In genomic region chr1:232598837-232599177, GRCh38 we compare ENCODE assay signal across 10 cellular contexts.
"Had no signal": no experiment of that assay in that cellular context is flagged by ENCODE, and none has a peak within 500 bp of the region (broad histone marks: within the 10 kb centered on the region; RNA-seq: fewer than 3 reads in every experiment).

No MANE protein-coding gene starts in this region.

- H3K36me3 Mint-ChIP-seq: WTC11 had no signal

- H3K4me3 Mint-ChIP-seq: nephron progenitor cell, WTC11 had no signal

- H3K9me3 Mint-ChIP-seq: WTC11 had no signal

- H3K27ac ChIP-seq: uterus had no signal

- H3K9me3 ChIP-seq: uterus had no signal

- H3K4me3 ChIP-seq: uterus had no signal

- DNase-seq: activated CD4-positive, alpha-beta T cell treated with anti-CD3 and anti-CD28 coated beads, Interleukin-2, amount 50 U/mL, for 1 hour; foreskin melanocyte; islet precursor cell; nephron progenitor cell; stimulated activated CD4-positive, alpha-beta T cell treated with anti-CD3 and anti-CD28 coated beads, Interleukin-2, amount 100 ng/mL, for 48 hours; uterus had no signal

- FAIRE-seq: astrocyte, colon had no signal

- H3K36me3 ChIP-seq: uterus had no signal

- H3K4me1 ChIP-seq: uterus had no signal

- H3K27ac Mint-ChIP-seq: nephron progenitor cell, WTC11 had no signal

- H3K27me3 ChIP-seq: uterus had no signal

- ATAC-seq: left lobe of liver, WTC11 had no signal
